ENCODE assay signal across 9 cellular contexts in genomic region chr17:70629902-70630301, GRCh38.
DNase-seq lines count a peak whose midpoint lies in the region; ATAC-seq and TF ChIP-seq lines count a peak whose summit lies in the region.
"Had no signal": no experiment of that assay in that cellular context is flagged by ENCODE, and none has a peak within 500 bp of the region (broad histone marks: within the 10 kb centered on the region; RNA-seq: fewer than 3 reads in every experiment).

No MANE protein-coding gene starts in this region.

- TF ChIP-seq EP300 in sigmoid colon (IDR thresholded peaks at IDR 0.05), result no peak

- H3K4me2 ChIP-seq in SU-DHL-6 (ENCODE audit: low read depth, low read length, poor library complexity, severe bottlenecking), result no peak overlapping the region
- no peak overlapping the region for H3K4me2 ChIP-seq in hepatocyte
- H3K4me2 ChIP-seq in neuronal stem cell (ENCODE audit: insufficient read depth, low read length, poor library complexity, severe bottlenecking), result no peak overlapping the region

- no peak overlapping the region for H3K4me3 Mint-ChIP-seq in endodermal cell

- H3K79me2 ChIP-seq in SU-DHL-6 (ENCODE audit: insufficient read depth, low read length) (no peaks in the 10 kb centered on the region), hepatocyte (no peaks in the 10 kb centered on the region)

- H3K36me3 Mint-ChIP-seq in endodermal cell (ENCODE audit: low read depth), result no peaks in the 10 kb centered on the region

- ATAC-seq in GM18870 (IDR thresholded peaks at IDR 0.05; ENCODE audit: unreplicated experiment), result no peak

- H2BK120ac ChIP-seq in neuronal stem cell (ENCODE audit: low read depth, low read length), result no peak overlapping the region

- no peaks in the 10 kb centered on the region for H3K9me3 Mint-ChIP-seq in endodermal cell

- H2BK15ac ChIP-seq in neuronal stem cell (ENCODE audit: low read length), result no peak overlapping the region

- H3K9ac ChIP-seq in SU-DHL-6 (ENCODE audit: low read length) (no peak overlapping the region), neuronal stem cell (ENCODE audit: low read depth, low read length, poor library complexity) (no peak overlapping the region), endodermal cell (ENCODE audit: extremely low read depth, low read length, poor library complexity, severe bottlenecking) (no peak overlapping the region)

- H3K27me3 Mint-ChIP-seq in endodermal cell (ENCODE audit: insufficient read depth), result no peaks in the 10 kb centered on the region

- H3K9me3 ChIP-seq in SU-DHL-6 (ENCODE audit: insufficient read depth, low read length) (no peaks in the 10 kb centered on the region), hepatocyte (ENCODE audit: low read depth) (no peaks in the 10 kb centered on the region), sigmoid colon (no peaks in the 10 kb centered on the region), neuronal stem cell (replicated peaks in 1 of 2; ENCODE audit: control insufficient read depth in 2 of 2, insufficient read depth in 1 of 2, low read depth in 1 of 2, low read length in 2 of 2) (peaks cover 0 to 8% of the 10 kb centered on the region in 2 donors), endodermal cell (ENCODE audit: control insufficient read depth, low read length) (no peaks in the 10 kb centered on the region)
- H3K9me3 ChIP-seq: ovary had no signal

- intact Hi-C loops in sigmoid colon (cut with DNase I), result loop anchor here (10.0 kb wide), 1 partner anchor 135 kb away; no protein-coding TSS in a partner anchor

- H3K36me3 ChIP-seq in SU-DHL-6 (ENCODE audit: low read length), result no peaks in the 10 kb centered on the region
- H3K36me3 ChIP-seq in hepatocyte (replicated peaks; ENCODE audit: insufficient read depth, low read depth), result no peaks in the 10 kb centered on the region
- no peaks in the 10 kb centered on the region for H3K36me3 ChIP-seq in sigmoid colon
- no peaks in the 10 kb centered on the region for H3K36me3 ChIP-seq in neuronal stem cell (replicated peaks in 1 of 2; ENCODE audit: control insufficient read depth in 2 of 2, insufficient read depth in 2 of 2, low read length in 2 of 2)
- H3K36me3 ChIP-seq in endodermal cell (ENCODE audit: control insufficient read depth, insufficient read depth, low read length), result no peaks in the 10 kb centered on the region
- H3K36me3 ChIP-seq: ovary had no signal

- TF ChIP-seq POLR2A in sigmoid colon (IDR thresholded peaks at IDR 0.05), result no peak

- H3K4me1 Mint-ChIP-seq in endodermal cell, result no peaks in the 10 kb centered on the region

- no peak overlapping the region for H3K23ac ChIP-seq in neuronal stem cell (ENCODE audit: low read depth, low read length, poor library complexity)

- H2BK12ac ChIP-seq in neuronal stem cell (ENCODE audit: low read length), result no peak overlapping the region

- no peak overlapping the region for H3K27ac Mint-ChIP-seq in endodermal cell

- H3K9me2 ChIP-seq in SU-DHL-6 (replicated peaks; ENCODE audit: insufficient read depth, low read length) (no peaks in the 10 kb centered on the region), hepatocyte (replicated peaks; ENCODE audit: insufficient read depth) (no peaks in the 10 kb centered on the region)

- no peak for DNase-seq in AG09319 (ENCODE audit: extremely low read depth, low read depth)
- no peak for DNase-seq in hepatocyte (ENCODE audit: low spot score)
- no peak for DNase-seq in sigmoid colon
- no peak for DNase-seq in neuronal stem cell (ENCODE audit: low spot score)
- no peak for DNase-seq in endodermal cell
- DNase-seq: ovary had no signal

- H3K14ac ChIP-seq in neuronal stem cell (ENCODE audit: low read length), result no peak overlapping the region

- H4K91ac ChIP-seq in neuronal stem cell (ENCODE audit: low read depth, low read length, poor library complexity), result no peak overlapping the region

- H2AFZ ChIP-seq in SU-DHL-6 (ENCODE audit: low read depth, low read length, severe bottlenecking) (peak overlapping the region; percentile 53), hepatocyte (no peak overlapping the region), neuronal stem cell (ENCODE audit: low read length) (no peak overlapping the region)

- H3K4me1 ChIP-seq in hepatocyte (ENCODE audit: insufficient read depth) (no peaks in the 10 kb centered on the region), sigmoid colon (no peaks in the 10 kb centered on the region), neuronal stem cell (ENCODE audit: control insufficient read depth in 2 of 2, insufficient read depth in 1 of 2, low read depth in 1 of 2, low read length in 2 of 2) (no peaks in the 10 kb centered on the region), endodermal cell (ENCODE audit: control insufficient read depth, insufficient read depth, low read length) (no peaks in the 10 kb centered on the region)

- H4K20me1 ChIP-seq in SU-DHL-6 (ENCODE audit: low read depth, low read length) (no peaks in the 10 kb centered on the region), hepatocyte (ENCODE audit: insufficient read depth, poor library complexity, severe bottlenecking) (no peaks in the 10 kb centered on the region)

- H4K8ac ChIP-seq in neuronal stem cell (ENCODE audit: low read depth, low read length), result no peak overlapping the region

- no peaks in the 10 kb centered on the region for H3K79me1 ChIP-seq in neuronal stem cell (ENCODE audit: low read depth, low read length)

- H3K4me3 ChIP-seq in SU-DHL-6 (ENCODE audit: insufficient read depth, low read length, poor library complexity, severe bottlenecking), result no peak overlapping the region
- no peak overlapping the region for H3K4me3 ChIP-seq in hepatocyte
- H3K4me3 ChIP-seq in sigmoid colon, result no peak overlapping the region
- no peak overlapping the region for H3K4me3 ChIP-seq in neuronal stem cell (ENCODE audit: low read length in 2 of 2)
- no peak overlapping the region for H3K4me3 ChIP-seq in endodermal cell (ENCODE audit: low read length)
- H3K4me3 ChIP-seq: ovary had no signal

- no peak overlapping the region for H2AK5ac ChIP-seq in neuronal stem cell (ENCODE audit: low read depth, low read length)

- TF ChIP-seq CTCF in AG09319 (IDR thresholded peaks at IDR 0.05; ENCODE audit: low read depth, low read length) (peak; percentile 26), GM12873 (IDR thresholded peaks at IDR 0.05; ENCODE audit: insufficient read depth, low read depth, low read length, missing control alignments) (peak; percentile 13), SU-DHL-6 (IDR thresholded peaks at IDR 0.05; ENCODE audit: insufficient read depth, low read length, poor library complexity, severe bottlenecking) (no peak), hepatocyte (IDR thresholded peaks at IDR 0.05; ENCODE audit: poor library complexity) (peak; percentile 42), sigmoid colon (IDR thresholded peaks at IDR 0.05) (peak in 1 of 4 experiments; percentile 11), endodermal cell (conservative IDR thresholded peaks at IDR 0.05) (no peak)

- no peaks in the 10 kb centered on the region for H3F3A ChIP-seq in SU-DHL-6 (ENCODE audit: insufficient read depth)

- H2BK5ac ChIP-seq in neuronal stem cell (ENCODE audit: low read length), result no peak overlapping the region

- H3K27me3 ChIP-seq in SU-DHL-6 (ENCODE audit: low read length) (no peaks in the 10 kb centered on the region), hepatocyte (peaks cover 12% of the 10 kb centered on the region), sigmoid colon (no peaks in the 10 kb centered on the region), neuronal stem cell (ENCODE audit: control insufficient read depth in 3 of 3, insufficient read depth in 3 of 3, low read depth in 1 of 3, low read length in 3 of 3) (no peaks in the 10 kb centered on the region), endodermal cell (ENCODE audit: control insufficient read depth, insufficient read depth, low read length, poor library complexity, severe bottlenecking) (no peaks in the 10 kb centered on the region)
- H3K27me3 ChIP-seq: ovary had no signal

- H3K27ac ChIP-seq in SU-DHL-6 (ENCODE audit: low read depth, low read length), result no peak overlapping the region
- no peak overlapping the region for H3K27ac ChIP-seq in hepatocyte
- no peak overlapping the region for H3K27ac ChIP-seq in sigmoid colon
- no peak overlapping the region for H3K27ac ChIP-seq in neuronal stem cell (replicated peaks; ENCODE audit: low read length)
- H3K27ac ChIP-seq in endodermal cell (ENCODE audit: low read depth, low read length), result no peak overlapping the region
- H3K27ac ChIP-seq: ovary had no signal

- WGBS in hepatocyte (ENCODE audit: low lambda C conversion rate, missing lambda C conversion rate), result 75% methylated on average over 4 of the region's 4 CpGs
- 27 to 57% methylated on average over 4 of the region's 4 CpGs for WGBS in sigmoid colon, 2 donors
- no CpG with 5 or more reads among the region's 4 CpGs for WGBS in neuronal stem cell (ENCODE audit: extremely low coverage in 2 of 2, insufficient read length in 2 of 2, insufficient replicate concordance in 1 of 2), 2 donors
- WGBS in endodermal cell (ENCODE audit: insufficient coverage in 1 of 2, insufficient read length in 1 of 2), 2 experiments, result no CpG with 5 or more reads among the region's 4 CpGs

- no peak overlapping the region for H3K4ac ChIP-seq in neuronal stem cell (ENCODE audit: low read length)

- no peak overlapping the region for H3K18ac ChIP-seq in neuronal stem cell (ENCODE audit: low read length)

Comparison
In these comparisons a context has a peak if more than half of its experiments do, and no peak if none do; other contexts are left out.
1. CTCF ChIP-seq: peak in AG09319 (single experiment), GM12873 (single experiment) and hepatocyte (single experiment); none in SU-DHL-6 (single experiment) and endodermal cell (single experiment).